In the genomic region with DNA sequence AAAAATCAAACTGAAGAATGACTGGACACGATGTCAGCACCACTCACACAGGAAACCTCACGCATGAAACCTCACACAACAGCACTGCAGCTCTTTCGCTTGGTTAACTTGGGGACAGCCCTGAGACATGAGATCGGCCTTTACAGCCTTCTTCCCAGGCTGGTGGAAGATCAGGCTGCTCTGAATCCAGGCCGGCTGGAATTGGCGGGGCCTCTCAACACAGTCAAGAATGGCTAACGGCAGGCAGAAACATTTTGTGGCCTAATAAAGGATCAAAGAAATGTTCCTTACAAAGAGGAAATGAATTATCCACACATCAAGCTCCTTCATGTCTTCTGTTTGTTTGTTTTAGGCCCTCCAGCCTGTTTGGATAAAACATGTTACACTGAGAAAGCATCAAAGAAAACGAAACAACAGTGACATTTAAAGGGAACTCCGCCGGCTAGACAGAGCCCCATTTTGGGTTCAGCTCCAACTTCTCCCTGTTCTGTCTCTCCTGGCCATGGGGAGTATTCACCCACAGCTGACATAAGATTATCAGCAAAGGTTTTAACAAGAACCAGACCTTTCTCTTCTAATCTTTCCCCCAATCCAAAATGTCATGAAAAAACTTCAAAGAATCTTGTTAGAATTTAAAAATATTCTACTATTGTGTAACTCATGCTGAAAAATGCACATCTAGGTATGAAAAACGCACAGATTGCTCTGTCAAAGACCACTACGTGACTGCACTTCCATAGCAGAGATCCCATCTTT, we compare ENCODE assay signal across 8 cellular contexts.
DNase-seq lines count a peak whose midpoint lies in the region; ATAC-seq and TF ChIP-seq lines count a peak whose summit lies in the region.

No MANE protein-coding gene starts in this region.

- H3K4me1 Mint-ChIP-seq in activated T-helper 17 cell treated with anti-CD3 and anti-CD28 coated beads, Interleukin-2, amount 50 U/mL, for 72 hours: peaks cover 5% of the 10 kb centered on the region
- peaks cover 2% of the 10 kb centered on the region for H3K4me1 Mint-ChIP-seq in glutamatergic neuron (ENCODE audit: low read depth, unreplicated experiment)
- H3K4me1 Mint-ChIP-seq in activated T-helper 1 cell treated with anti-CD3 and anti-CD28 coated beads, Interleukin-12 subunit alpha, Interleukin-12 subunit beta, Interleukin-2, Interleukin-4 antibody, amounts not matched to agents 30 ng/mL and 10 ng/mL and 1 ng/mL, durations not matched to agents 14 hours and 24 hours and 36 hours (ENCODE audit: low read depth): peaks cover 14% of the 10 kb centered on the region

- H3K4me2 ChIP-seq in skeletal muscle satellite cell (ENCODE audit: low read length): peak overlapping the region; percentile 81

- H3K9ac ChIP-seq in skeletal muscle satellite cell (ENCODE audit: low read depth, low read length): peak overlapping the region; percentile 66

- no peaks in the 10 kb centered on the region for H3K36me3 ChIP-seq in skeletal muscle satellite cell (ENCODE audit: insufficient read depth, low read length)

- no peaks in the 10 kb centered on the region for H3K9me3 Mint-ChIP-seq in activated T-helper 17 cell treated with anti-CD3 and anti-CD28 coated beads, Interleukin-2, amount 50 U/mL, for 72 hours
- H3K9me3 Mint-ChIP-seq in glutamatergic neuron (ENCODE audit: unreplicated experiment): peaks cover 13% of the 10 kb centered on the region
- H3K9me3 Mint-ChIP-seq in activated T-helper 1 cell treated with anti-CD3 and anti-CD28 coated beads, Interleukin-12 subunit alpha, Interleukin-12 subunit beta, Interleukin-2, Interleukin-4 antibody, amounts not matched to agents 30 ng/mL and 10 ng/mL and 1 ng/mL, durations not matched to agents 14 hours and 24 hours and 36 hours: no peaks in the 10 kb centered on the region

- no peak for TF ChIP-seq CTCF in glutamatergic neuron (IDR thresholded peaks at IDR 0.05; ENCODE audit: partially characterized antibody, unreplicated experiment)

- no peaks in the 10 kb centered on the region for H3K36me3 Mint-ChIP-seq in activated T-helper 17 cell treated with anti-CD3 and anti-CD28 coated beads, Interleukin-2, amount 50 U/mL, for 72 hours (ENCODE audit: low read depth)
- peaks cover 9% of the 10 kb centered on the region for H3K36me3 Mint-ChIP-seq in glutamatergic neuron (ENCODE audit: unreplicated experiment)
- H3K36me3 Mint-ChIP-seq in activated T-helper 1 cell treated with anti-CD3 and anti-CD28 coated beads, Interleukin-12 subunit alpha, Interleukin-12 subunit beta, Interleukin-2, Interleukin-4 antibody, amounts not matched to agents 30 ng/mL and 10 ng/mL and 1 ng/mL, durations not matched to agents 14 hours and 24 hours and 36 hours (ENCODE audit: low read depth): peaks cover 11% of the 10 kb centered on the region

- H3K9me3 ChIP-seq in skeletal muscle satellite cell (replicated peaks; ENCODE audit: low read length): no peaks in the 10 kb centered on the region

- H3K27ac Mint-ChIP-seq in activated T-helper 17 cell treated with anti-CD3 and anti-CD28 coated beads, Interleukin-2, amount 50 U/mL, for 72 hours: no peak overlapping the region
- peak overlapping the region; percentile 67 for H3K27ac Mint-ChIP-seq in glutamatergic neuron (ENCODE audit: unreplicated experiment)
- no peak overlapping the region for H3K27ac Mint-ChIP-seq in activated T-helper 1 cell treated with anti-CD3 and anti-CD28 coated beads, Interleukin-12 subunit alpha, Interleukin-12 subunit beta, Interleukin-2, Interleukin-4 antibody, amounts not matched to agents 30 ng/mL and 10 ng/mL and 1 ng/mL, durations not matched to agents 14 hours and 24 hours and 36 hours

- in situ Hi-C loops in G401 (cut with HindIII; ENCODE audit: low sequenced_read_pairs): no loop called here

- H3K27me3 Mint-ChIP-seq in activated T-helper 17 cell treated with anti-CD3 and anti-CD28 coated beads, Interleukin-2, amount 50 U/mL, for 72 hours: no peaks in the 10 kb centered on the region
- peaks cover 10% of the 10 kb centered on the region for H3K27me3 Mint-ChIP-seq in glutamatergic neuron (ENCODE audit: unreplicated experiment)
- no peaks in the 10 kb centered on the region for H3K27me3 Mint-ChIP-seq in activated T-helper 1 cell treated with anti-CD3 and anti-CD28 coated beads, Interleukin-12 subunit alpha, Interleukin-12 subunit beta, Interleukin-2, Interleukin-4 antibody, amounts not matched to agents 30 ng/mL and 10 ng/mL and 1 ng/mL, durations not matched to agents 14 hours and 24 hours and 36 hours (ENCODE audit: insufficient read depth)

- no peak overlapping the region for H3K4me3 Mint-ChIP-seq in activated T-helper 17 cell treated with anti-CD3 and anti-CD28 coated beads, Interleukin-2, amount 50 U/mL, for 72 hours
- no peak overlapping the region for H3K4me3 Mint-ChIP-seq in glutamatergic neuron (ENCODE audit: unreplicated experiment)
- no peak overlapping the region for H3K4me3 Mint-ChIP-seq in activated T-helper 1 cell treated with anti-CD3 and anti-CD28 coated beads, Interleukin-12 subunit alpha, Interleukin-12 subunit beta, Interleukin-2, Interleukin-4 antibody, amounts not matched to agents 30 ng/mL and 10 ng/mL and 1 ng/mL, durations not matched to agents 14 hours and 24 hours and 36 hours

- no peaks in the 10 kb centered on the region for H3K27me3 ChIP-seq in skeletal muscle satellite cell (ENCODE audit: control insufficient read depth, insufficient read depth, low read length)

- peak overlapping the region; percentile 54 for H3K4me3 ChIP-seq in skeletal muscle satellite cell (ENCODE audit: low read length)

- peak; percentile 74 for ATAC-seq in activated T-helper 17 cell treated with anti-CD3 and anti-CD28 coated beads, Interleukin-2, amount 50 U/mL, for 72 hours (replicated peaks)
- ATAC-seq in GM21786 (IDR thresholded peaks at IDR 0.05; ENCODE audit: unreplicated experiment) (no peak), HG02981 (IDR thresholded peaks at IDR 0.05; ENCODE audit: unreplicated experiment) (no peak)

- DNase-seq in G401 (ENCODE audit: low spot score): peak; percentile 58
- no peak for DNase-seq in glutamatergic neuron
- no peak for DNase-seq in activated T-helper 1 cell treated with anti-CD3 and anti-CD28 coated beads, Interleukin-12 subunit alpha, Interleukin-12 subunit beta, Interleukin-2, Interleukin-4 antibody, amounts not matched to agents 30 ng/mL and 10 ng/mL and 1 ng/mL, durations not matched to agents 14 hours and 24 hours and 36 hours (ENCODE audit: low spot score)
- no peak for DNase-seq in NCI-H524 (lab: John Stamatoyannopoulos, UW)

- intact Hi-C loops in activated T-helper 1 cell treated with anti-CD3 and anti-CD28 coated beads, Interleukin-12 subunit alpha, Interleukin-12 subunit beta, Interleukin-2, Interleukin-4 antibody, amounts not matched to agents 30 ng/mL and 10 ng/mL and 1 ng/mL, durations not matched to agents 14 hours and 24 hours and 36 hours (cut with micrococcal nuclease): no loop called here

- H3K4me1 ChIP-seq in skeletal muscle satellite cell (ENCODE audit: control insufficient read depth, insufficient read depth, low read length): peaks cover 18% of the 10 kb centered on the region
